ENCODE assay signal across 7 cellular contexts in the genomic region with DNA sequence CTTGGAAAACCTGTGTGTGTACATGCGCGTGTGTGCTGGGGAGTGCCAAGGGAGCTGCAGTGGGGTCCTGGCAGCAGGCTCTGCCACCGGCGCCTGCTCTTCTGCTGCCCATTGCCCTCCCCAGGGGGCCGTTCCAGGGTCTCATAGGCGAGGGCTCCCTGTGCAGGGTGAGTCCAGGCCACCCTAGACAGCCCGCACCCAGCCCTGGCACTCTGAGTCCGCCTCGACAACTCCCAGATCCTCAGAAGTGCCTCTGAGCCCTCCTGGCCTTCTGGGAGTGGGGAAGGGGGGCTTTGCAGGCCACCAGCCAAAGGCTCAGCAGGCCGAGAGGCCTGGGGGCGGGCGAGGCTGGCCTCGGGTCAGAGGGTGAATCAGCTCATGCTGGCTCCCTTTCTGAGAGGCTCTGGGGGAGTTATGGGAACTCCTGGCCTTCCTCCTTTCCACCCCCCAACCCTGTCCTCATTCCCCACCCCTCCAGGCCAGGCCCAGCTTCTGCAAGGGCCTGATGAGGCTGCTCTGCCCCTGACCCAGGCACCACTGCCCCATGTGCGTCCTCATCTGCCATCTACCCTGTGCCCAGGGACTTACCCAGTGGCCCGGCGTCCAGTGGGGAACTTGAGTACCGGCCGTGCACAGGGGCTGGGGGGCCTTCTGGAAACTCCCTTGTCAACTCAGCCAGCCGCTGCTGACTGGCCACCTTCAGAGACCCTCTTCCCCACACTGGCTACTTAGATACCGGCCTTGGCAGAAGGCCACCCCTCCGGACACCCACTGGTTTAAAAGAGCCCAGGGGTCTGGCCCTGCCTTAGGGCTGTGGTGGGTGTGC. TPM values are rescaled to one million over a fixed set of nuclear protein-coding genes. Genes with fewer than 3 reads are reported as not detected.
DNase-seq lines count a peak whose midpoint lies in the region; ATAC-seq and TF ChIP-seq lines count a peak whose summit lies in the region.

No MANE protein-coding gene starts in this region.

- CTCF ChIA-PET in activated CD4-positive, alpha-beta memory T cell treated with anti-CD3 and anti-CD28 coated beads for 36 hours (lab: Charles Lee) = interaction anchor here (0.8 to 4.5 kb wide), 19 partner anchors 8 to 196 kb away, joined by 3 to 177 read pairs (median 8); partner anchors contain the start of genes BRF1 and TEX22

- no peak overlapping the region; the same call in 1 of the 2 replicates for H3K4me3 ChIP-seq in HL-60 (replicated peaks; ENCODE audit: insufficient read depth, low read length)

- peak overlapping the region; percentile 80; the same call in 1 of the 2 replicates for H3K27ac ChIP-seq in HL-60 (replicated peaks)

- H3K4me3 Mint-ChIP-seq in activated CD4-positive, alpha-beta memory T cell treated with anti-CD3 and anti-CD28 coated beads for 36 hours = peak overlapping the region; percentile 80
- H3K4me3 Mint-ChIP-seq in immature natural killer cell = peak overlapping the region; percentile 87 to 92 (median 89)
- H3K4me3 Mint-ChIP-seq in stimulated activated naive CD8-positive, alpha-beta T cell treated with anti-CD3 and anti-CD28 coated beads, Interleukin-15, amount 100 ng/mL, for 72 hours = peak overlapping the region; percentile 83 to 93

- no peaks in the 10 kb centered on the region for H3K9me3 Mint-ChIP-seq in activated CD4-positive, alpha-beta memory T cell treated with anti-CD3 and anti-CD28 coated beads for 36 hours
- H3K9me3 Mint-ChIP-seq in immature natural killer cell = no peaks in the 10 kb centered on the region
- H3K9me3 Mint-ChIP-seq in stimulated activated naive CD8-positive, alpha-beta T cell treated with anti-CD3 and anti-CD28 coated beads, Interleukin-15, amount 100 ng/mL, for 72 hours = no peaks in the 10 kb centered on the region

- ATAC-seq in stimulated activated naive CD8-positive, alpha-beta T cell treated with anti-CD3 and anti-CD28 coated beads, Interleukin-15, amount 100 ng/mL, for 72 hours = no peak
- ATAC-seq in HG03439 (IDR thresholded peaks at IDR 0.05; ENCODE audit: unreplicated experiment) = no peak
- ATAC-seq in GM18520 (IDR thresholded peaks at IDR 0.05; ENCODE audit: unreplicated experiment) = no peak

- POLR2A ChIA-PET in activated CD4-positive, alpha-beta memory T cell treated with anti-CD3 and anti-CD28 coated beads for 36 hours (lab: Charles Lee) = interaction anchor here (1.0 to 4.9 kb wide), 5 partner anchors 7 to 118 kb away, joined by 4 to 55 read pairs (median 10); no protein-coding TSS in a partner anchor

- H3K27ac Mint-ChIP-seq in activated CD4-positive, alpha-beta memory T cell treated with anti-CD3 and anti-CD28 coated beads for 36 hours = peak overlapping the region; percentile 87
- peak overlapping the region; percentile 85 to 100 (median 94) for H3K27ac Mint-ChIP-seq in immature natural killer cell
- peak overlapping the region in 1 of 2 donors; percentile 71 for H3K27ac Mint-ChIP-seq in stimulated activated naive CD8-positive, alpha-beta T cell treated with anti-CD3 and anti-CD28 coated beads, Interleukin-15, amount 100 ng/mL, for 72 hours

- no peaks in the 10 kb centered on the region for H3K27me3 Mint-ChIP-seq in activated CD4-positive, alpha-beta memory T cell treated with anti-CD3 and anti-CD28 coated beads for 36 hours
- H3K27me3 Mint-ChIP-seq in immature natural killer cell (ENCODE audit: low read depth in 3 of 3) = peaks cover 26 to 60% (median 45%) of the 10 kb centered on the region in 3 donors
- peaks cover 6% of the 10 kb centered on the region for H3K27me3 Mint-ChIP-seq in stimulated activated naive CD8-positive, alpha-beta T cell treated with anti-CD3 and anti-CD28 coated beads, Interleukin-15, amount 100 ng/mL, for 72 hours

- peaks cover 2% of the 10 kb centered on the region for H3K36me3 Mint-ChIP-seq in activated CD4-positive, alpha-beta memory T cell treated with anti-CD3 and anti-CD28 coated beads for 36 hours
- H3K36me3 Mint-ChIP-seq in immature natural killer cell = no peaks in the 10 kb centered on the region

- DNase-seq in HL-60 (ENCODE audit: low read depth in 1 of 2, low spot score in 1 of 2) (no peak), immature natural killer cell (no peak), HT-29 (ENCODE audit: low spot score) (no peak)
- DNase-seq in activated CD4-positive, alpha-beta memory T cell treated with anti-CD3 and anti-CD28 coated beads for 36 hours = no peak
- DNase-seq in stimulated activated naive CD8-positive, alpha-beta T cell treated with anti-CD3 and anti-CD28 coated beads, Interleukin-15, amount 100 ng/mL, for 72 hours = no peak

- intact Hi-C loops in activated CD4-positive, alpha-beta memory T cell treated with anti-CD3 and anti-CD28 coated beads for 36 hours (cut with micrococcal nuclease) = no loop called here

- TF ChIP-seq CTCF in HL-60 (IDR thresholded peaks at IDR 0.05; ENCODE audit: insufficient read depth, low read length) = no peak

- H3K27me3 ChIP-seq in HL-60 (ENCODE audit: insufficient read depth, poor library complexity, severe bottlenecking) = peaks cover 16% of the 10 kb centered on the region

- H3K4me1 Mint-ChIP-seq in activated CD4-positive, alpha-beta memory T cell treated with anti-CD3 and anti-CD28 coated beads for 36 hours (ENCODE audit: low read depth) = peaks cover 36% of the 10 kb centered on the region
- H3K4me1 Mint-ChIP-seq in immature natural killer cell = peaks cover 33 to 47% of the 10 kb centered on the region in 2 donors
- H3K4me1 Mint-ChIP-seq in stimulated activated naive CD8-positive, alpha-beta T cell treated with anti-CD3 and anti-CD28 coated beads, Interleukin-15, amount 100 ng/mL, for 72 hours = peaks cover 60% of the 10 kb centered on the region

RNA-seq across cellular contexts. Expression of gene TEDC1, which starts 2.1 kb away (rescaled TPM):
- total RNA-seq in activated CD4-positive, alpha-beta memory T cell treated with anti-CD3 and anti-CD28 coated beads for 36 hours = 10 to 100 TPM; 40.2 to 44.8 TPM
- 10 to 100 TPM; 11.4 to 20.3 (median 15.9) TPM for polyA plus RNA-seq in immature natural killer cell
- total RNA-seq in HT-29 (2014; rRNA removed; shearing (Covaris generic)) = 112 and 140 TPM in 2 replicates

RNA-seq across cellular contexts. Expression of gene CRIP1, which starts 2.3 kb away (rescaled TPM):
- 100 to 1,000 TPM; 390 to 397 TPM for total RNA-seq in activated CD4-positive, alpha-beta memory T cell treated with anti-CD3 and anti-CD28 coated beads for 36 hours
- polyA plus RNA-seq in immature natural killer cell = 1,000 to 10,000 TPM in 1 of 3 donors, 100 to 1,000 TPM in 2; 921 to 1,915 (median 940) TPM
- total RNA-seq in HT-29 (2014; rRNA removed; shearing (Covaris generic)) = 667 and 791 TPM in 2 replicates

RNA-seq across cellular contexts. Expression of gene CRIP2, which starts 14.4 kb away (rescaled TPM):
- total RNA-seq in activated CD4-positive, alpha-beta memory T cell treated with anti-CD3 and anti-CD28 coated beads for 36 hours = 1 to 10 TPM; 2.7 to 2.8 TPM
- polyA plus RNA-seq in immature natural killer cell = 10 to 100 TPM in 2 of 3 donors, 1 to 10 TPM in 1; 5.7 to 30.2 (median 18.1) TPM
- 267 and 274 TPM in 2 replicates for total RNA-seq in HT-29 (2014; rRNA removed; shearing (Covaris generic))

RNA-seq across cellular contexts. Expression of gene TMEM121, which starts 37.4 kb away (rescaled TPM):
- 10 to 100 TPM in 1 of 2 experiments, 1 to 10 TPM in 1; 9.7 to 10.2 TPM for total RNA-seq in activated CD4-positive, alpha-beta memory T cell treated with anti-CD3 and anti-CD28 coated beads for 36 hours
- polyA plus RNA-seq in immature natural killer cell = 1 to 10 TPM in 2 of 3 donors, not detected in 1; 1.1 to 1.4 TPM
- 0.31 and 0.65 TPM in 2 replicates for total RNA-seq in HT-29 (2014; rRNA removed; shearing (Covaris generic))

Comparison
In these comparisons a context has a peak if more than half of its experiments do, and no peak if none do; other contexts are left out.
1. RNA of gene CRIP2, which starts 14.4 kb away (total RNA-seq): 267 to 274 TPM in HT-29; 2.7 to 2.8 TPM in activated CD4-positive, alpha-beta memory T cell treated with anti-CD3 and anti-CD28 coated beads for 36 hours; every median in the first group is over 10 times any median in the second.
2. Peak in every context shown above with its lines, with median percentiles within 50 percentile points of each other: H3K4me3 Mint-ChIP-seq.